In the genomic region with DNA sequence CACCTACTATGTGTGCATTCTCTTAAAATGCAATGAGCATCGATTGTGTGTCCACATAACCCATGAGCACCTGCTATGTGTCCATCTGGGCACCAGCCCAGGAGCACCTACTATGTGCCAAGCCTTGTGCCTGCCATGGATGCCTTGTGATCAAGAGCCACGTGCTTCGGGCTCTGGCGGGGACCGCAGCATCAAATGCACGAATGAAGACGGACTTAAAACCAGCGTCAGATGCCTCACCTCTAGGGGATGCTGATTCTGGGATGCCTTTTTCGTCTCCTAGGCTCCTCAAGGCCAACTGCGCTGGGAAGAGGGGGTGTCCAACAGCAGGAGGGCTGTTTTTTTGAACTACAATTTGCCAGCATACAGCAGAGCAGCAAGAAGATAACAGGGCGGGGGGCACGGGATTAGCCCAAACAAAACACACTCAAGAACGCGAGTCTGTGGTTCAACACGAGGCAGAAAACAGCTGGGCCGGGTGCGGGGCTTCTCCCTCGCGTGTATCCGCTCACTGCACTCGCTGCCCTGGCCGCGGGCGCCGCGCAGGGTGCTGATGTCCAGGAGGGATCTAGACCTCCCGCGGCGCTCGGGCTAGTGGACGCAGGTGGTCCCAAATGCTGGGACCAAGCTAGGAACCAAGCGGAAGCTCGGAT, we compare ENCODE assay signal across 8 cellular contexts. TPM values are rescaled to one million over a fixed set of nuclear protein-coding genes. Genes with fewer than 3 reads are reported as not detected.
DNase-seq lines count a peak whose midpoint lies in the region; ATAC-seq and TF ChIP-seq lines count a peak whose summit lies in the region.

No MANE protein-coding gene starts in this region.

- H3K27ac ChIP-seq in psoas muscle: peak overlapping the region; percentile 74

- peak overlapping the region; percentile 58 to 65 for H3K4me3 ChIP-seq in foreskin fibroblast (ENCODE audit: low read depth in 1 of 2, low read length in 2 of 2)
- H3K4me3 ChIP-seq in psoas muscle: peak overlapping the region; percentile 65

- TF ChIP-seq CTCF in foreskin fibroblast (IDR thresholded peaks at IDR 0.05; ENCODE audit: low read depth, low read length) (no peak), psoas muscle (IDR thresholded peaks at IDR 0.05) (no peak)

- H3K36me3 Mint-ChIP-seq in activated CD4-positive, alpha-beta memory T cell treated with anti-CD3 and anti-CD28 coated beads, Interleukin-2, amount 10 ng/mL, durations not matched to agents 7 days and 5 days (ENCODE audit: low read depth): no peaks in the 10 kb centered on the region

- no peaks in the 10 kb centered on the region for H3K36me3 ChIP-seq in psoas muscle (ENCODE audit: insufficient read depth in 1 of 2, low read depth in 1 of 2)

- peak overlapping the region; percentile 71 for H3K4me3 Mint-ChIP-seq in activated CD4-positive, alpha-beta memory T cell treated with anti-CD3 and anti-CD28 coated beads, Interleukin-2, amount 10 ng/mL, durations not matched to agents 7 days and 5 days

- intact Hi-C loops in psoas muscle (cut with DNase I): no loop called here

- peaks cover 5% of the 10 kb centered on the region for H3K4me1 ChIP-seq in psoas muscle

- H3K27me3 ChIP-seq in psoas muscle (ENCODE audit: insufficient read depth in 3 of 3, low read length in 2 of 3): peaks cover 0 to 35% (median 5%) of the 10 kb centered on the region in 3 donors

- H3K27ac Mint-ChIP-seq in activated CD4-positive, alpha-beta memory T cell treated with anti-CD3 and anti-CD28 coated beads, Interleukin-2, amount 10 ng/mL, durations not matched to agents 7 days and 5 days: peak overlapping the region; percentile 7

- peaks cover 22% of the 10 kb centered on the region for H3K27me3 Mint-ChIP-seq in activated CD4-positive, alpha-beta memory T cell treated with anti-CD3 and anti-CD28 coated beads, Interleukin-2, amount 10 ng/mL, durations not matched to agents 7 days and 5 days

- peaks cover 24% of the 10 kb centered on the region for H3K4me1 Mint-ChIP-seq in activated CD4-positive, alpha-beta memory T cell treated with anti-CD3 and anti-CD28 coated beads, Interleukin-2, amount 10 ng/mL, durations not matched to agents 7 days and 5 days

- no peaks in the 10 kb centered on the region for H3K9me3 Mint-ChIP-seq in activated CD4-positive, alpha-beta memory T cell treated with anti-CD3 and anti-CD28 coated beads, Interleukin-2, amount 10 ng/mL, durations not matched to agents 7 days and 5 days

- CTCF ChIA-PET in activated CD4-positive, alpha-beta memory T cell treated with anti-CD3 and anti-CD28 coated beads, Interleukin-2, amount 10 ng/mL, durations not matched to agents 7 days and 5 days (lab: Charles Lee): interaction anchor here (0.7 to 1.2 kb wide), 3 partner anchors 8 to 35 kb away, joined by 3 to 4 read pairs (median 4); no protein-coding TSS in a partner anchor

- POLR2A ChIA-PET in activated CD4-positive, alpha-beta memory T cell treated with anti-CD3 and anti-CD28 coated beads, Interleukin-2, amount 10 ng/mL, durations not matched to agents 7 days and 5 days (lab: Charles Lee): no interaction called here

- 3 to 5% (median 3%) methylated on average over 33 of the region's 33 CpGs for WGBS in psoas muscle, 3 donors

- peak; percentile 75 for DNase-seq in DMS 273 (lab: John Stamatoyannopoulos, UW; ENCODE audit: unreplicated experiment)
- DNase-seq in KG1 (lab: John Stamatoyannopoulos, UW): peak; percentile 26
- no peak for DNase-seq in activated CD4-positive, alpha-beta memory T cell treated with anti-CD3 and anti-CD28 coated beads, Interleukin-2, amount 10 ng/mL, durations not matched to agents 7 days and 5 days
- peak; percentile 57 to 79 for DNase-seq in foreskin fibroblast
- DNase-seq in psoas muscle: peak in 1 of 2 donors; percentile 61
- DNase-seq in iPS-NIHi7 (ENCODE audit: extremely low spot score): no peak
- DNase-seq in activated CD4-positive, CD25-positive, alpha-beta regulatory T cell (lab: John Stamatoyannopoulos, UW): no peak

- ATAC-seq in psoas muscle (peak in 2 of 4 donors; percentile 3 to 15), HG02759 (IDR thresholded peaks at IDR 0.05; ENCODE audit: unreplicated experiment) (no peak)

- H3K9me3 ChIP-seq in psoas muscle: no peaks in the 10 kb centered on the region

RNA-seq across cellular contexts. Expression of gene GLIS2, which starts 1.2 kb away (rescaled TPM):
- under 1 TPM; 0.40 to 0.45 TPM for total RNA-seq in activated CD4-positive, alpha-beta memory T cell treated with anti-CD3 and anti-CD28 coated beads, Interleukin-2, amount 10 ng/mL, durations not matched to agents 7 days and 5 days
- 1 to 10 TPM; 1.7 to 3.3 (median 2.4) TPM for total RNA-seq in psoas muscle
- polyA plus RNA-seq in psoas muscle: 1 to 10 TPM in 2 of 3 donors, under 1 TPM in 1; 0.96 to 1.3 (median 1.0) TPM

RNA-seq across cellular contexts. Expression of gene PAM16, which starts 36.5 kb away (rescaled TPM):
- total RNA-seq in activated CD4-positive, alpha-beta memory T cell treated with anti-CD3 and anti-CD28 coated beads, Interleukin-2, amount 10 ng/mL, durations not matched to agents 7 days and 5 days: 10 to 100 TPM; 29.7 to 33.9 TPM
- total RNA-seq in psoas muscle: 10 to 100 TPM; 60.5 to 84.2 (median 70.7) TPM
- 100 to 1,000 TPM; 144 to 163 (median 160) TPM for polyA plus RNA-seq in psoas muscle

RNA-seq across cellular contexts. Expression of gene TFAP4, which starts 41.8 kb away (rescaled TPM):
- 10 to 100 TPM; 12.4 to 13.5 TPM for total RNA-seq in activated CD4-positive, alpha-beta memory T cell treated with anti-CD3 and anti-CD28 coated beads, Interleukin-2, amount 10 ng/mL, durations not matched to agents 7 days and 5 days
- total RNA-seq in psoas muscle: 1 to 10 TPM; 3.8 to 5.7 (median 4.5) TPM
- polyA plus RNA-seq in psoas muscle: 1 to 10 TPM; 3.0 to 8.2 (median 7.0) TPM

RNA-seq across cellular contexts. Expression of gene VASN, which starts 57.0 kb away (rescaled TPM):
- under 1 TPM in 1 of 2 experiments, not detected in 1; 0.08 TPM for total RNA-seq in activated CD4-positive, alpha-beta memory T cell treated with anti-CD3 and anti-CD28 coated beads, Interleukin-2, amount 10 ng/mL, durations not matched to agents 7 days and 5 days
- total RNA-seq in psoas muscle: 1 to 10 TPM; 3.0 to 3.6 (median 3.4) TPM
- 1 to 10 TPM; 2.0 to 3.8 (median 3.3) TPM for polyA plus RNA-seq in psoas muscle

Comparison
In these comparisons a context has a peak if more than half of its experiments do, and no peak if none do; other contexts are left out.
1. DNase-seq: peak in DMS 273 (single experiment), KG1 (single experiment) and foreskin fibroblast (2 of 2); none in activated CD4-positive, alpha-beta memory T cell treated with anti-CD3 and anti-CD28 coated beads, Interleukin-2, amount 10 ng/mL, durations not matched to agents 7 days and 5 days (single experiment), iPS-NIHi7 (single experiment) and activated CD4-positive, CD25-positive, alpha-beta regulatory T cell (0 of 4).